12 cellular contexts compared by ENCODE assay signal in genomic region chr2:215811003-215811402, GRCh38.
A peak's percentile ranks its signal among the peaks of the same experiment; 100 is the strongest.
DNase-seq lines count a peak whose midpoint lies in the region; ATAC-seq and TF ChIP-seq lines count a peak whose summit lies in the region.
"Had no signal": no experiment of that assay in that cellular context is flagged by ENCODE, and none has a peak within 500 bp of the region (broad histone marks: within the 10 kb centered on the region; RNA-seq: fewer than 3 reads in every experiment).

No MANE protein-coding gene starts in this region.

- H3K4me3 ChIP-seq in DOHH2 (ENCODE audit: low read length): peak overlapping the region; percentile 50

- H3K79me2 ChIP-seq in DOHH2 (ENCODE audit: control insufficient read depth, low read length): no peaks in the 10 kb centered on the region

- no peak for TF ChIP-seq CTCF in DOHH2 (IDR thresholded peaks at IDR 0.05; ENCODE audit: low read depth, low read length, poor library complexity, severe bottlenecking)

- no peaks in the 10 kb centered on the region for H3K36me3 ChIP-seq in DOHH2 (ENCODE audit: control insufficient read depth, low read length)

- H3K4me1 ChIP-seq in DOHH2 (ENCODE audit: control insufficient read depth, low read length): peaks cover 24% of the 10 kb centered on the region

- DNase-seq in NAMALWA (ENCODE audit: low spot score) (peak; percentile 42), NCI-H1092 (lab: John Stamatoyannopoulos, UW) (no peak), AML-193 (lab: John Stamatoyannopoulos, UW) (no peak), NCI-H2081 treated with DMSO at 0.1 percent for 48 hours (lab: John Stamatoyannopoulos, UW) (no peak), Kasumi-1 (lab: John Stamatoyannopoulos, UW) (no peak)
- DNase-seq: IMR-90; NK-92 treated with Interleukin-12 subunit alpha and Interleukin-12 subunit beta, amount 100 ng/mL, for 24 hours; substantia nigra had no signal

- peaks cover 47% of the 10 kb centered on the region for H3K27me3 ChIP-seq in DOHH2 (ENCODE audit: control insufficient read depth, low read length)

- no peaks in the 10 kb centered on the region for H3K9me2 ChIP-seq in DOHH2 (replicated peaks; ENCODE audit: control insufficient read depth, low read length)

- no peaks in the 10 kb centered on the region for H3K9me3 ChIP-seq in DOHH2 (ENCODE audit: control insufficient read depth, insufficient read depth, low read length)

- H3F3A ChIP-seq in DOHH2 (ENCODE audit: control insufficient read depth, insufficient read depth): peaks cover 8% of the 10 kb centered on the region

- ATAC-seq in GM19452 (IDR thresholded peaks at IDR 0.05; ENCODE audit: unreplicated experiment) (peak; percentile 33), HG02973 (IDR thresholded peaks at IDR 0.05; ENCODE audit: unreplicated experiment) (peak; percentile 22)

- H4K20me1 ChIP-seq in DOHH2 (ENCODE audit: control insufficient read depth, insufficient read depth, low read depth, low read length): no peaks in the 10 kb centered on the region

- H3K4me2 ChIP-seq in DOHH2 (ENCODE audit: low read length): peak overlapping the region; percentile 58

- H3K27ac ChIP-seq in DOHH2 (ENCODE audit: low read depth, low read length): no peak overlapping the region
- H3K27ac ChIP-seq: C4-2B had no signal
